7 cellular contexts compared by ENCODE assay signal in the genomic region with DNA sequence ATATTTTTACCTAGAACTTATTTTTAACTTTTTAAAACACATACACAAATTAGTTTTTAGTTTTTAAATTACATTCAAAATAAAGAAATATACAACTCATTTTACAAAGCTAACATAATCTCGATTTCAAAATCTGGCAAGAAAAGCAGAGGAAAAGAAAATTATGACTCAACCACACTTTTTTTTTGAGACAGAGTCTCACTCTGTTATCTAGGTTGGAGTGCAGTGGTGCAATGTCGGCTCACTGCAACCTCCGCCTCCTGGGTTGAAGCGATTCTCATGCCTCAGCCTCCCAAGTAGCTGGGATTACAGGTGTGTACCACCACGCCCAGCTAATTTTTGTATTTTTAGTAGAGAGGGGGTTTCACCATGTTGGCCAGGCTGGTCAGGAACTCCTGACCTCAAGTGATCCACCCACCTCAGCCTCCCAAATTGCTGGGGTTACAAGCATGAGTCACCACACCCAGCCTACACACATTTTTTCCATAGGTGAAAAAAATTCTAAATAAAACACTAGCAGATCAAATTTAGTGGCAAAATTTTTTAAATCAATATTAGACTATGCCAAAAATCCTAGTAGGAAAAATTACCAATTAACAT. TPM values are rescaled to one million over a fixed set of nuclear protein-coding genes. Genes with fewer than 3 reads are reported as not detected.
DNase-seq lines count a peak whose midpoint lies in the region; ATAC-seq and TF ChIP-seq lines count a peak whose summit lies in the region.
"Not testable (repeated sequence)": the region's sequence is repeated elsewhere in the genome, so short reads cannot be mapped to it uniquely, and the experiment has no call there.

No MANE protein-coding gene starts in this region.

- POLR2A ChIA-PET in HEK293 (lab: Yijun Ruan, JAX); activated CD4-positive, alpha-beta T cell treated with anti-CD3 and anti-CD28 coated beads for 36 hours (lab: Charles Lee): not testable (repeated sequence)

- not testable (repeated sequence) for H3K9me3 ChIP-seq in HEK293 (ENCODE audit: control insufficient read depth, insufficient read depth, low read depth, low read length)

- DNase-seq in activated CD4-positive, alpha-beta T cell treated with anti-CD3 and anti-CD28 coated beads for 36 hours, result peak; percentile 34
- peak; percentile 60 for DNase-seq in activated CD8-positive, alpha-beta memory T cell treated with anti-CD3 and anti-CD28 coated beads for 24 hours
- DNase-seq in activated naive CD8-positive, alpha-beta T cell treated with anti-CD3 and anti-CD28 coated beads for 36 hours, result peak; percentile 15
- DNase-seq in cardiac fibroblast (ENCODE audit: low read depth in 2 of 2), result peak; percentile 22 to 42
- peak; percentile 50 for DNase-seq in iris pigment epithelial cell (ENCODE audit: low read depth)
- DNase-seq in stimulated activated naive CD8-positive, alpha-beta T cell treated with anti-CD3 and anti-CD28 coated beads, Interleukin-15, Interleukin-2, amounts not matched to agents 100 U/mL and 50 U/mL, for 24 hours, result peak; percentile 31

- not testable (repeated sequence) for H3K9me3 Mint-ChIP-seq in activated CD4-positive, alpha-beta T cell treated with anti-CD3 and anti-CD28 coated beads for 36 hours (ENCODE audit: low read depth); activated naive CD8-positive, alpha-beta T cell treated with anti-CD3 and anti-CD28 coated beads for 36 hours

- not testable (repeated sequence) for H3K4me1 ChIP-seq in HEK293 (ENCODE audit: control insufficient read depth, insufficient read depth, low read length)

- not testable (repeated sequence) for H3K27ac ChIP-seq in HEK293 (ENCODE audit: extremely low read depth, low read depth, low read length)

- not testable (repeated sequence) for H3K4me3 ChIP-seq in HEK293 (ENCODE audit: low read depth, low read length); cardiac fibroblast (replicated peaks in 1 of 2; ENCODE audit: low read depth in 2 of 2, low read length in 2 of 2)

- CTCF ChIA-PET in HEK293 (lab: Yijun Ruan, JAX), result not testable (repeated sequence)
- CTCF ChIA-PET in activated CD4-positive, alpha-beta T cell treated with anti-CD3 and anti-CD28 coated beads for 36 hours (lab: Charles Lee), result interaction anchor here (1.2 kb wide), 1 partner anchor 9 kb away, joined by 3 read pairs; no protein-coding TSS in a partner anchor

- H3K36me3 ChIP-seq in HEK293 (ENCODE audit: control insufficient read depth in 2 of 2, insufficient read depth in 1 of 2, low read length in 2 of 2), result not testable (repeated sequence)

- not testable (repeated sequence) for ATAC-seq in activated CD4-positive, alpha-beta T cell treated with anti-CD3 and anti-CD28 coated beads for 36 hours; stimulated activated naive CD8-positive, alpha-beta T cell treated with anti-CD3 and anti-CD28 coated beads, Interleukin-15, Interleukin-2, amounts not matched to agents 100 U/mL and 50 U/mL, for 24 hours

- H3K27ac Mint-ChIP-seq in activated CD4-positive, alpha-beta T cell treated with anti-CD3 and anti-CD28 coated beads for 36 hours; activated naive CD8-positive, alpha-beta T cell treated with anti-CD3 and anti-CD28 coated beads for 36 hours: not testable (repeated sequence)

- TF ChIP-seq CTCF in HEK293 (tag by site-specific recombination; IDR thresholded peaks at IDR 0.05); cardiac fibroblast (IDR thresholded peaks at IDR 0.05; ENCODE audit: low read depth, low read length): not testable (repeated sequence)

- H3K4me3 Mint-ChIP-seq in activated CD4-positive, alpha-beta T cell treated with anti-CD3 and anti-CD28 coated beads for 36 hours; activated naive CD8-positive, alpha-beta T cell treated with anti-CD3 and anti-CD28 coated beads for 36 hours: not testable (repeated sequence)

- H3K4me1 Mint-ChIP-seq in activated CD4-positive, alpha-beta T cell treated with anti-CD3 and anti-CD28 coated beads for 36 hours; activated naive CD8-positive, alpha-beta T cell treated with anti-CD3 and anti-CD28 coated beads for 36 hours: not testable (repeated sequence)

- intact Hi-C loops in activated CD4-positive, alpha-beta T cell treated with anti-CD3 and anti-CD28 coated beads for 36 hours (cut with DNase I, micrococcal nuclease), result not testable (repeated sequence)

- not testable (repeated sequence) for H3K36me3 Mint-ChIP-seq in activated CD4-positive, alpha-beta T cell treated with anti-CD3 and anti-CD28 coated beads for 36 hours (ENCODE audit: low read depth); activated naive CD8-positive, alpha-beta T cell treated with anti-CD3 and anti-CD28 coated beads for 36 hours

- not testable (repeated sequence) for H3K27me3 Mint-ChIP-seq in activated CD4-positive, alpha-beta T cell treated with anti-CD3 and anti-CD28 coated beads for 36 hours; activated naive CD8-positive, alpha-beta T cell treated with anti-CD3 and anti-CD28 coated beads for 36 hours

TF ChIP-seq in HEK293, 187 proteins besides CTCF, POLR2A, EP300 and RAD21:
- 0 out of 2 replicates have a peak, but pooled peaks have one; percentile 22 for TF ChIP-seq ZFHX2 (tag by site-specific recombination; conservative IDR thresholded peaks at IDR 0.05)
- peak; percentile 30; the same call in 1 of the 2 replicates for TF ChIP-seq EGR2 (tag by site-specific recombination; IDR thresholded peaks at IDR 0.05; ENCODE audit: low read depth)

RNA-seq across cellular contexts. Expression of a gene that starts 47.8 kb away (rescaled TPM):
- 10 to 100 TPM; 10.7 to 11.3 TPM for total RNA-seq in activated CD4-positive, alpha-beta T cell treated with anti-CD3 and anti-CD28 coated beads for 36 hours
- total RNA-seq in activated naive CD8-positive, alpha-beta T cell treated with anti-CD3 and anti-CD28 coated beads for 36 hours, result 1 to 10 TPM; 8.7 to 9.1 TPM
